25 cellular contexts compared by ENCODE assay signal in genomic region chr15:43420435-43420834, GRCh38.
"Had no signal": no experiment of that assay in that cellular context is flagged by ENCODE, and none has a peak within 500 bp of the region (broad histone marks: within the 10 kb centered on the region; RNA-seq: fewer than 3 reads in every experiment).

No MANE protein-coding gene starts in this region.

- H3K9me3 Mint-ChIP-seq: activated CD4-positive, alpha-beta T cell treated with anti-CD3 and anti-CD28 coated beads, Interleukin-2, amount 10 ng/mL, durations not matched to agents 24 days and 14 days; activated naive CD4-positive, alpha-beta T cell treated with anti-CD3 and anti-CD28 coated beads, Interleukin-2, amount 50 U/mL, for 24 hours; activated T-cell treated with anti-CD3 and anti-CD28 coated beads, Interleukin-2, amount 50 U/mL, for 72 hours; activated T-helper 2 cell treated with anti-CD3 and anti-CD28 coated beads, Interferon-gamma antibody, Interleukin-2, Interleukin-4, amounts not matched to agents 10 μg/mL and 5 μg/mL and 100 μg/mL, durations not matched to agents 14 hours and 24 hours and 36 hours; WTC11 had no signal

- DNase-seq: activated CD4-positive, alpha-beta T cell treated with anti-CD3 and anti-CD28 coated beads, Interleukin-2, amount 10 ng/mL, durations not matched to agents 24 days and 14 days; activated CD4-positive, alpha-beta T cell treated with anti-CD3 and anti-CD28 coated beads, Interleukin-2, amount 50 U/mL, for 48 hours; activated CD4-positive, CD25-positive, alpha-beta regulatory T cell treated with anti-CD3 and anti-CD28 coated beads, Interleukin-2, amount 50 U/mL, for 72 hours; activated CD8-positive, alpha-beta memory T cell treated with anti-CD3 and anti-CD28 coated beads, Interleukin-2, amount 50 U/mL, for 4 hours; activated gamma-delta T cell treated with Interleukin-2 at 50 U/mL for 16 hours; activated T-cell treated with anti-CD3 and anti-CD28 coated beads, Interleukin-2, amount 50 U/mL, for 72 hours; aorta; MG63; MV-4-11; NCI-H1092 treated with DMSO at 0.1 percent for 48 hours; NCI-H1436; NCI-H1694 treated with DMSO at 0.1 percent for 48 hours; NCI-H2029 treated with DMSO at 0.1 percent for 48 hours; NCI-H345; NCI-H510A; NCI-H526 treated with DMSO at 0.1 percent for 48 hours; NK-92 treated with Interleukin-12 subunit alpha and Interleukin-12 subunit beta, amount 100 ng/mL, for 24 hours; SHP77; SW 1271 had no signal

- H3K27ac Mint-ChIP-seq: activated CD4-positive, alpha-beta T cell treated with anti-CD3 and anti-CD28 coated beads, Interleukin-2, amount 10 ng/mL, durations not matched to agents 24 days and 14 days; activated naive CD4-positive, alpha-beta T cell treated with anti-CD3 and anti-CD28 coated beads, Interleukin-2, amount 50 U/mL, for 24 hours; activated T-helper 2 cell treated with anti-CD3 and anti-CD28 coated beads, Interferon-gamma antibody, Interleukin-2, Interleukin-4, amounts not matched to agents 10 μg/mL and 5 μg/mL and 100 μg/mL, durations not matched to agents 14 hours and 24 hours and 36 hours; WTC11 had no signal

- H3K27ac ChIP-seq: SJSA1 had no signal

- H3K4me1 ChIP-seq: SJSA1 had no signal

- H3K27me3 ChIP-seq: MG63, SJSA1 had no signal

- ATAC-seq: activated T-cell treated with anti-CD3 and anti-CD28 coated beads, Interleukin-2, amount 50 U/mL, for 72 hours; HepG2; SK-N-SH treated with all-trans-retinoic acid at 6 μM for 48 hours; WTC11 had no signal

- H3K4me3 ChIP-seq: MG63, SJSA1 had no signal

- H3K4me3 Mint-ChIP-seq: activated CD4-positive, alpha-beta T cell treated with anti-CD3 and anti-CD28 coated beads, Interleukin-2, amount 10 ng/mL, durations not matched to agents 24 days and 14 days; activated naive CD4-positive, alpha-beta T cell treated with anti-CD3 and anti-CD28 coated beads, Interleukin-2, amount 50 U/mL, for 24 hours; activated T-cell treated with anti-CD3 and anti-CD28 coated beads, Interleukin-2, amount 50 U/mL, for 72 hours; WTC11 had no signal

- H3K27me3 Mint-ChIP-seq: activated CD4-positive, alpha-beta T cell treated with anti-CD3 and anti-CD28 coated beads, Interleukin-2, amount 10 ng/mL, durations not matched to agents 24 days and 14 days; activated naive CD4-positive, alpha-beta T cell treated with anti-CD3 and anti-CD28 coated beads, Interleukin-2, amount 50 U/mL, for 24 hours had no signal

- H3K4me1 Mint-ChIP-seq: WTC11 had no signal

- H3K9me3 ChIP-seq: MG63, SJSA1 had no signal
